31 cellular contexts compared by ENCODE assay signal in the genomic region with DNA sequence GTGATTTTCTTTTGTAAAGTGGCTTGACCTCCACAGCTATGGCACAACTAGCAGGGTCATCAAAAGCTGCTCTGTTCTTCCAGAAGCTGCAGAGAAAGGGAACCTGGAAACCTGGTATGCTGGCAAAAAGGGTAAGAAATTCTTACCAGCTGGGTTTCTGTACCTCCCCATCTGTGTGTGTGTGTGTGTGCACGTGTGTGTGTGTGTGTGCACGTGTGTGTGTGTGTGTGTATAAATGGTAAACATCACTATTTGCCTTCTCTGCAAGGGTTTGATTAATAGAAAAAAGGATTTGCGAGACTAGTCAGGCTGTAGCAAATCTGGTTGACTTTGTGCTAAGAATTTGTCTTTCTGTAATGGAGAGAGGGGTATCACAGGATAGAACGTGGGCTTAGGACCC.
"Had no signal": no experiment of that assay in that cellular context is flagged by ENCODE, and none has a peak within 500 bp of the region (broad histone marks: within the 10 kb centered on the region; RNA-seq: fewer than 3 reads in every experiment).

No MANE protein-coding gene starts in this region.

- DNase-seq: natural killer cell; occipital lobe; ovary; posterior cingulate gyrus; psoas muscle; right cardiac atrium; spleen; stimulated activated CD4-positive, alpha-beta T cell treated with anti-CD3 and anti-CD28 coated beads, Interleukin-12 subunit alpha, Interleukin-12 subunit beta, amount 100 ng/mL, for 4 hours; stimulated activated CD4-positive, alpha-beta T cell treated with anti-CD3 and anti-CD28 coated beads, Interleukin-1b, Interleukin-23, amount 100 ng/mL, for 48 hours; stimulated activated CD4-positive, alpha-beta T cell treated with anti-CD3 and anti-CD28 coated beads, Interleukin-4, amount 100 ng/mL, for 1 hour; stimulated activated CD4-positive, alpha-beta T cell treated with anti-CD3 and anti-CD28 coated beads, Interleukin-4, amount 100 ng/mL, for 4 hours; stimulated activated CD8-positive, alpha-beta memory T cell treated with anti-CD3 and anti-CD28 coated beads, Interleukin-4, amount 100 ng/mL, for 48 hours; stimulated activated naive CD4-positive, alpha-beta T cell; stimulated activated naive CD8-positive, alpha-beta T cell treated with anti-CD3 and anti-CD28 coated beads, Interleukin-15, amount 100 ng/mL, for 72 hours; stimulated activated naive CD8-positive, alpha-beta T cell treated with anti-CD3 and anti-CD28 coated beads, Interleukin-15, Interleukin-2, amounts not matched to agents 100 U/mL and 50 U/mL, for 24 hours; substantia nigra; testis; tibial artery; transverse colon; upper lobe of right lung; uterus had no signal

- H2AFZ ChIP-seq: neural progenitor cell, parathyroid adenoma had no signal

- H3K9me3 Mint-ChIP-seq: natural killer cell; stimulated activated memory B cell treated with anti-CD40 and anti-IgM and Interleukin-4, amounts not matched to agents 10 μg/mL and 1 μg/mL and 100 μg/mL, for 72 hours; stimulated activated naive CD8-positive, alpha-beta T cell treated with anti-CD3 and anti-CD28 coated beads, Interleukin-15, amount 100 ng/mL, for 72 hours; type B pancreatic cell had no signal

- H3K4me3 ChIP-seq: neural progenitor cell, ovary, psoas muscle, skin epidermis, smooth muscle cell, spleen, suprapubic skin, testis, tibial artery, transverse colon, upper lobe of right lung, uterus had no signal

- H3K27me3 Mint-ChIP-seq: progenitor cell of endocrine pancreas; stimulated activated memory B cell treated with anti-CD40 and anti-IgM and Interleukin-4, amounts not matched to agents 10 μg/mL and 1 μg/mL and 100 μg/mL, for 72 hours; stimulated activated naive CD8-positive, alpha-beta T cell treated with anti-CD3 and anti-CD28 coated beads, Interleukin-15, amount 100 ng/mL, for 72 hours had no signal

- H3K27me3 ChIP-seq: neural progenitor cell, ovary, spleen, suprapubic skin, testis, tibial artery, transverse colon, upper lobe of right lung, uterus had no signal

- H3K27ac Mint-ChIP-seq: nephron; neural progenitor cell; progenitor cell of endocrine pancreas; stimulated activated memory B cell treated with anti-CD40 and anti-IgM and Interleukin-4, amounts not matched to agents 10 μg/mL and 1 μg/mL and 100 μg/mL, for 72 hours; stimulated activated naive CD8-positive, alpha-beta T cell treated with anti-CD3 and anti-CD28 coated beads, Interleukin-15, amount 100 ng/mL, for 72 hours; type B pancreatic cell had no signal

- H3K27ac ChIP-seq: neural progenitor cell, ovary, parathyroid adenoma, psoas muscle, skin epidermis, spleen, suprapubic skin, testis, tibial artery, transverse colon, upper lobe of right lung, uterus had no signal

- H3K36me3 Mint-ChIP-seq: natural killer cell; neural progenitor cell; stimulated activated memory B cell treated with anti-CD40 and anti-IgM and Interleukin-4, amounts not matched to agents 10 μg/mL and 1 μg/mL and 100 μg/mL, for 72 hours; type B pancreatic cell had no signal

- H3K79me2 ChIP-seq: parathyroid adenoma had no signal

- H3K4me3 Mint-ChIP-seq: natural killer cell; nephron; neural progenitor cell; stimulated activated memory B cell treated with anti-CD40 and anti-IgM and Interleukin-4, amounts not matched to agents 10 μg/mL and 1 μg/mL and 100 μg/mL, for 72 hours; stimulated activated naive CD8-positive, alpha-beta T cell treated with anti-CD3 and anti-CD28 coated beads, Interleukin-15, amount 100 ng/mL, for 72 hours; type B pancreatic cell had no signal

- H3K36me3 ChIP-seq: neural progenitor cell, ovary, spleen, suprapubic skin, tibial artery, transverse colon, upper lobe of right lung, uterus had no signal

- H3K9ac ChIP-seq: neural progenitor cell, parathyroid adenoma had no signal

- H3K4me1 ChIP-seq: parathyroid adenoma, psoas muscle, testis, upper lobe of right lung, uterus had no signal

- H3K9me3 ChIP-seq: ovary, psoas muscle, spleen, suprapubic skin, testis, tibial artery, transverse colon, upper lobe of right lung, uterus had no signal

- ATAC-seq: natural killer cell; psoas muscle; right cardiac atrium; sciatic nerve; stimulated activated memory B cell treated with anti-CD40 and anti-IgM and Interleukin-4, amounts not matched to agents 10 μg/mL and 1 μg/mL and 100 μg/mL, for 72 hours; stimulated activated naive CD8-positive, alpha-beta T cell treated with anti-CD3 and anti-CD28 coated beads, Interleukin-15, amount 100 ng/mL, for 72 hours; stimulated activated naive CD8-positive, alpha-beta T cell treated with anti-CD3 and anti-CD28 coated beads, Interleukin-15, Interleukin-2, amounts not matched to agents 100 U/mL and 50 U/mL, for 24 hours; upper lobe of right lung had no signal

- H3K4me2 ChIP-seq: neural progenitor cell, smooth muscle cell had no signal
